31 cellular contexts compared by ENCODE assay signal in genomic region chr2:158635961-158636601, GRCh38.
"Had no signal": no experiment of that assay in that cellular context is flagged by ENCODE, and none has a peak within 500 bp of the region (broad histone marks: within the 10 kb centered on the region; RNA-seq: fewer than 3 reads in every experiment).

No MANE protein-coding gene starts in this region.

- H3K4me2 ChIP-seq: SK-N-SH had no signal

- FAIRE-seq: TTC549 had no signal

- H3K9me3 ChIP-seq: Peyer's patch, SJSA1, SK-N-SH had no signal

- H3K27me3 ChIP-seq: brain microvascular endothelial cell, Peyer's patch, SJSA1 had no signal

- H3K4me3 ChIP-seq: Peyer's patch, SJSA1 had no signal

- H3K4me1 ChIP-seq: Peyer's patch, SJSA1 had no signal

- H3K27ac ChIP-seq: brain microvascular endothelial cell, Peyer's patch, SJSA1 had no signal

- H3K9me2 ChIP-seq: SK-N-SH had no signal

- H3K9ac ChIP-seq: SK-N-SH had no signal

- DNase-seq: activated CD4-positive, alpha-beta T cell treated with anti-CD3 and anti-CD28 coated beads for 36 hours; activated CD4-positive, alpha-beta T cell treated with anti-CD3 and anti-CD28 coated beads, Interleukin-2, amount 10 ng/mL, durations not matched to agents 7 days and 5 days; activated CD4-positive, alpha-beta T cell treated with anti-CD3 and anti-CD28 coated beads, Interleukin-2, amount 50 U/mL, for 48 hours; activated CD8-positive, alpha-beta memory T cell treated with anti-CD3 and anti-CD28 coated beads, Interleukin-2, amount 50 U/mL, for 4 hours; activated effector memory CD4-positive, alpha-beta T cell treated with Interleukin-2 at 50 U/mL for 16 hours; activated naive CD4-positive, alpha-beta T cell treated with anti-CD3 and anti-CD28 coated beads, Interleukin-2, amount 10 ng/mL, durations not matched to agents 7 days and 5 days; activated naive CD8-positive, alpha-beta T cell treated with anti-CD3 and anti-CD28 coated beads for 36 hours; activated T-cell treated with anti-CD3 and anti-CD28 coated beads for 4 hours; activated T-cell treated with anti-CD3 and anti-CD28 coated beads, Interleukin-2, amount 50 U/mL, for 48 hours; amniotic stem cell; aorta; brain microvascular endothelial cell; central memory CD4-positive, alpha-beta T cell; NCI-H1105; NCI-H1417 treated with DMSO at 0.1 percent for 48 hours; NCI-H187 treated with DMSO at 0.1 percent for 48 hours; NCI-H2081 treated with DMSO at 0.1 percent for 48 hours; NCI-H226; NCI-H446 treated with DMSO at 0.1 percent for 48 hours; NCI-H524; NCI-H748 treated with DMSO at 0.1 percent for 48 hours; NK-92 treated with Interleukin-12 subunit alpha and Interleukin-12 subunit beta, amount 100 ng/mL, for 24 hours; PC-3; Peyer's patch; RPMI8226; SHP77 treated with DMSO at 0.1 percent for 48 hours; SK-N-SH had no signal

- ATAC-seq: activated CD4-positive, alpha-beta T cell treated with anti-CD3 and anti-CD28 coated beads for 36 hours; activated CD4-positive, CD25-positive, alpha-beta regulatory T cell treated with anti-CD3 and anti-CD28 coated beads, Interleukin-2, amount 50 U/mL, for 24 hours; PC-3; WTC11 had no signal
